Comparison of ENCODE assay signal across 8 cellular contexts in the genomic region with DNA sequence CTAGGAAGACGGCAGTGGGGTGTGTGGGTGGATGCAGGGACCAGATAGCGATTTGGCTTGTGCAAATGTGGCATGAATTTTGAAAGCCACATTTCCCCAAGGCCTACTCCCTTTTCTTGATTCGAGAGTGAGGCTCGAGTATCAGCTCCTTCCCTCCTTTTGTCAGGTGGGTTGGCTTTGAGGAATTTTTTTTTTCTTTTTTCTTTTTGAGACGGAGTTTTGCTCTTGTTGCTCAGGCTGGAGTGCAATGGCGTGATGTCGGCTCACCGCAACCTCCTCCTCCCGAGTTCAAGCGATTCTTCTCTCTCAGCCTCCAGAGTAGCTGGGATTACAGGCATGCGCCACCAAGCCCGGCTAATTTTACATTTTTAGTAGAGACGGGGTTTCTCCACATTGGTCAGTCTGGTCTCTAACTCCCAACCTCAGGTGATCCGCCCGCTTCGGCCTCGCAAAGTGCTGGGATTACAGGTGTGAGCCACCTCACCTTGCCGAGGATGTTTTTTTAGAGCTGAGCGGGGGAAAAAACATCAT.
DNase-seq lines count a peak whose midpoint lies in the region; ATAC-seq, FAIRE-seq and TF ChIP-seq lines count a peak whose summit lies in the region.
"Not testable (repeated sequence)": the region's sequence is repeated elsewhere in the genome, so short reads cannot be mapped to it uniquely, and the experiment has no call there.

No MANE protein-coding gene starts in this region.

- H3K27me3 ChIP-seq in OCI-LY3 (ENCODE audit: low read depth, low read length); right lobe of liver; pancreas; thoracic aorta (replicated peaks; ENCODE audit: insufficient read depth): not testable (repeated sequence)
- H3K27me3 ChIP-seq in brain microvascular endothelial cell (replicated peaks) = peaks cover 18% of the 10 kb centered on the region

- H3K36me3 Mint-ChIP-seq in activated CD8-positive, alpha-beta T cell treated with anti-CD3 and anti-CD28 coated beads, Interleukin-2, amount 10 ng/mL, durations not matched to agents 7 days and 5 days (ENCODE audit: low read depth) = peaks cover 26% of the 10 kb centered on the region

- peak overlapping the region; percentile 56; the same call in 1 of the 2 replicates for H2AFZ ChIP-seq in OCI-LY3 (ENCODE audit: low read depth, low read length)

- not testable (repeated sequence) for H3K36me3 ChIP-seq in ES-I3 (ENCODE audit: insufficient read depth, low read length); OCI-LY3 (replicated peaks; ENCODE audit: low read depth, low read length); brain microvascular endothelial cell (replicated peaks); right lobe of liver; pancreas; thoracic aorta

- peaks cover 52% of the 10 kb centered on the region for H3K4me1 Mint-ChIP-seq in activated CD8-positive, alpha-beta T cell treated with anti-CD3 and anti-CD28 coated beads, Interleukin-2, amount 10 ng/mL, durations not matched to agents 7 days and 5 days (ENCODE audit: low read depth)

- ATAC-seq in activated CD8-positive, alpha-beta T cell treated with anti-CD3 and anti-CD28 coated beads, Interleukin-2, amount 10 ng/mL, durations not matched to agents 7 days and 5 days; right lobe of liver; thoracic aorta (ENCODE audit: insufficient number of reproducible peaks, low FRiP score, low read depth): not testable (repeated sequence)
- peak in 1 of 4 donors; percentile 11 for ATAC-seq in pancreas

- peak overlapping the region; percentile 98 for H3K27ac ChIP-seq in OCI-LY3 (ENCODE audit: low read length)
- H3K27ac ChIP-seq in brain microvascular endothelial cell, thoracic aorta: not testable (repeated sequence)
- peak overlapping the region; percentile 78 to 96 (median 87) for H3K27ac ChIP-seq in right lobe of liver
- H3K27ac ChIP-seq in pancreas = peak overlapping the region in 1 of 4 donors; percentile 65

- H3K27me3 Mint-ChIP-seq in activated CD8-positive, alpha-beta T cell treated with anti-CD3 and anti-CD28 coated beads, Interleukin-2, amount 10 ng/mL, durations not matched to agents 7 days and 5 days (ENCODE audit: low read depth) = not testable (repeated sequence)

- H3K4me3 ChIP-seq in OCI-LY3 (ENCODE audit: low read length) (peak overlapping the region; percentile 82), brain microvascular endothelial cell (ENCODE audit: low read depth, low read length) (peak overlapping the region; percentile 44), fibroblast of mammary gland (ENCODE audit: control insufficient read depth, low read depth, low read length) (peak overlapping the region; percentile 10), right lobe of liver (peak overlapping the region; percentile 71 to 82 (median 71)), pancreas (peak overlapping the region in 3 of 4 donors; percentile 53 to 64 (median 53)), thoracic aorta (peak overlapping the region; percentile 73)

- POLR2A ChIA-PET in activated CD8-positive, alpha-beta T cell treated with anti-CD3 and anti-CD28 coated beads, Interleukin-2, amount 10 ng/mL, durations not matched to agents 7 days and 5 days (lab: Charles Lee) = interaction anchor here (0.7 to 2.1 kb wide), 7 partner anchors 9 to 65 kb away, joined by 3 to 7 read pairs (median 4); no protein-coding TSS in a partner anchor

- H3K9ac ChIP-seq in ES-I3 (ENCODE audit: low read depth, low read length) (peak overlapping the region; percentile 67), OCI-LY3 (ENCODE audit: low read length) (peak overlapping the region; percentile 88)

- not testable (repeated sequence) for TF ChIP-seq POLR2A in right lobe of liver (IDR thresholded peaks at IDR 0.05)

- H3K4me3 Mint-ChIP-seq in activated CD8-positive, alpha-beta T cell treated with anti-CD3 and anti-CD28 coated beads, Interleukin-2, amount 10 ng/mL, durations not matched to agents 7 days and 5 days = peak overlapping the region; percentile 94

- not testable (repeated sequence) for H3K4me1 ChIP-seq in ES-I3 (ENCODE audit: insufficient read depth, low read length)
- H3K4me1 ChIP-seq in OCI-LY3 (ENCODE audit: low read length) (peaks cover 36% of the 10 kb centered on the region), right lobe of liver (peaks cover 0 to 47% (median 8%) of the 10 kb centered on the region in 4 donors), pancreas (peaks cover 8 to 14% (median 9%) of the 10 kb centered on the region in 3 donors), thoracic aorta (ENCODE audit: control insufficient read depth in 1 of 2, low read depth in 2 of 2) (peaks cover 0 to 10% of the 10 kb centered on the region in 2 donors)

- FAIRE-seq in pancreas (lab: Jason Lieb, UNC) = not testable (repeated sequence)

- CTCF ChIA-PET in activated CD8-positive, alpha-beta T cell treated with anti-CD3 and anti-CD28 coated beads, Interleukin-2, amount 10 ng/mL, durations not matched to agents 7 days and 5 days (lab: Charles Lee) = interaction anchor here (0.8 to 2.2 kb wide), 6 partner anchors 10 to 61 kb away, joined by 3 to 6 read pairs (median 4); no protein-coding TSS in a partner anchor

- peak overlapping the region; percentile 94 for H3K27ac Mint-ChIP-seq in activated CD8-positive, alpha-beta T cell treated with anti-CD3 and anti-CD28 coated beads, Interleukin-2, amount 10 ng/mL, durations not matched to agents 7 days and 5 days

- WGBS in right lobe of liver (ENCODE audit: insufficient coverage, low coverage, low lambda C conversion rate, missing lambda C conversion rate) = 30% methylated on average over 19 of the region's 19 CpGs
- 68 to 72% methylated on average over 19 of the region's 19 CpGs for WGBS in pancreas, 2 donors

- TF ChIP-seq CTCF in OCI-LY3 (IDR thresholded peaks at IDR 0.05; ENCODE audit: low read depth, low read length); brain microvascular endothelial cell (IDR thresholded peaks at IDR 0.05; ENCODE audit: low read depth, low read length, missing control alignments); fibroblast of mammary gland (conservative IDR thresholded peaks at IDR 0.05; ENCODE audit: control insufficient read depth, insufficient read depth, low read depth, low read length); right lobe of liver (IDR thresholded peaks at IDR 0.05); pancreas (IDR thresholded peaks at IDR 0.05); thoracic aorta (IDR thresholded peaks at IDR 0.05): not testable (repeated sequence)

- H3K4me2 ChIP-seq in OCI-LY3 (ENCODE audit: low read length) = peak overlapping the region; percentile 82

- not testable (repeated sequence) for H3K9me3 Mint-ChIP-seq in activated CD8-positive, alpha-beta T cell treated with anti-CD3 and anti-CD28 coated beads, Interleukin-2, amount 10 ng/mL, durations not matched to agents 7 days and 5 days (ENCODE audit: insufficient read depth)

- in situ Hi-C loops in brain microvascular endothelial cell (cut with HindIII; ENCODE audit: low pct_ligation_motif_present, low sequenced_read_pairs) = not testable (repeated sequence)

- not testable (repeated sequence) for H3K9me3 ChIP-seq in ES-I3 (ENCODE audit: control insufficient read depth, insufficient read depth, low read length); OCI-LY3 (ENCODE audit: insufficient read depth, low read length); right lobe of liver; pancreas; thoracic aorta

- not testable (repeated sequence) for H4K20me1 ChIP-seq in OCI-LY3 (ENCODE audit: insufficient read depth, low read length)

- not testable (repeated sequence) for DNase-seq in activated CD8-positive, alpha-beta T cell treated with anti-CD3 and anti-CD28 coated beads, Interleukin-2, amount 10 ng/mL, durations not matched to agents 7 days and 5 days; brain microvascular endothelial cell; fibroblast of mammary gland (ENCODE audit: low read depth); right lobe of liver; pancreas; thoracic aorta (ENCODE audit: low spot score)

- intact Hi-C loops in right lobe of liver (cut with DNase I); pancreas (cut with DNase I): not testable (repeated sequence)

- peaks cover 12% of the 10 kb centered on the region for H3K79me2 ChIP-seq in OCI-LY3 (ENCODE audit: low read length)

Comparison
In these comparisons a context has a peak if more than half of its experiments do, and no peak if none do; other contexts are left out.
1. H3K4me3 ChIP-seq: peak in every context shown above with its lines; median percentile 82 in OCI-LY3; 73 in thoracic aorta; 71 in right lobe of liver; 53 in pancreas; 44 in brain microvascular endothelial cell; 10 in fibroblast of mammary gland.